Comparison of ENCODE assay signal across 19 cellular contexts in genomic region chr20:22387452-22387851, GRCh38.
DNase-seq lines count a peak whose midpoint lies in the region; ATAC-seq, FAIRE-seq and TF ChIP-seq lines count a peak whose summit lies in the region.
"Had no signal": no experiment of that assay in that cellular context is flagged by ENCODE, and none has a peak within 500 bp of the region (broad histone marks: within the 10 kb centered on the region; RNA-seq: fewer than 3 reads in every experiment).

No MANE protein-coding gene starts in this region.

- 95% methylated on average over 1 of the region's 1 CpG for WGBS in A549 (ENCODE audit: missing lambda C conversion rate)

- TF ChIP-seq RAD21 in A549 (conservative IDR thresholded peaks at IDR 0.05 in 1 of 2, IDR thresholded peaks at IDR 0.05 in 1 of 2): no peak; a peak in 1 of 5 replicates

- H3K79me2 ChIP-seq in keratinocyte (ENCODE audit: control insufficient read depth, insufficient read depth, low read length): no peaks in the 10 kb centered on the region

- DNase-seq in A549 (ENCODE audit: low read depth in 1 of 2, low spot score in 1 of 2) (no peak), OCI-M1 (lab: John Stamatoyannopoulos, UW) (peak; percentile 8), keratinocyte (ENCODE audit: low read depth, low spot score) (no peak), left ventricle myocardium superior (no peak)
- DNase-seq in activated CD8-positive, alpha-beta memory T cell treated with anti-CD3 and anti-CD28 coated beads for 24 hours: no peak
- no peak for DNase-seq in activated CD4-positive, alpha-beta T cell treated with anti-CD3 and anti-CD28 coated beads for 36 hours
- DNase-seq: C1 segment of cervical spinal cord, DMS 273 treated with DMSO at 0.1 percent for 48 hours, GF-D8, GM23248, KG1, NCI-H1436 treated with DMSO at 0.1 percent for 48 hours, NCI-H2081, NCI-H774, SIG-M5 had no signal

- H3K36me3 ChIP-seq in keratinocyte (ENCODE audit: control insufficient read depth in 2 of 2, extremely low read depth in 1 of 2, insufficient read depth in 2 of 2, low read length in 2 of 2): no peaks in the 10 kb centered on the region

- no peak overlapping the region for H3K9ac ChIP-seq in keratinocyte (ENCODE audit: control insufficient read depth, extremely low read depth, insufficient read depth, low read length)
- H3K9ac ChIP-seq: GM23248 had no signal

- H3K4me1 ChIP-seq in A549 (peaks cover 53% of the 10 kb centered on the region), keratinocyte (ENCODE audit: control insufficient read depth, extremely low read depth, insufficient read depth, low read length) (peaks cover 54% of the 10 kb centered on the region)

- no peak for ATAC-seq in A549
- peak; percentile 52 for ATAC-seq in GM21723 (IDR thresholded peaks at IDR 0.05; ENCODE audit: unreplicated experiment)
- ATAC-seq in GM19455 (IDR thresholded peaks at IDR 0.05; ENCODE audit: unreplicated experiment): no peak
- ATAC-seq in activated CD4-positive, alpha-beta T cell treated with anti-CD3 and anti-CD28 coated beads for 36 hours: no peak
- ATAC-seq in left ventricle myocardium superior: no peak
- ATAC-seq: HepG2 had no signal

- TF ChIP-seq CTCF in A549 (IDR thresholded peaks at IDR 0.05) (no peak), keratinocyte (optimal IDR thresholded peaks at IDR 0.05 in 1 of 3, IDR thresholded peaks at IDR 0.05 in 1 of 3, conservative IDR thresholded peaks at IDR 0.05 in 1 of 3; ENCODE audit: extremely low read depth in 1 of 3, insufficient read depth in 2 of 3, low read length in 3 of 3) (no peak)

- H3K4me3 Mint-ChIP-seq in activated CD4-positive, alpha-beta T cell treated with anti-CD3 and anti-CD28 coated beads for 36 hours: no peak overlapping the region

- TF ChIP-seq POLR2A in A549 (IDR thresholded peaks at IDR 0.05; ENCODE audit: low read length): no peak

- TF ChIP-seq EP300 in A549 (IDR thresholded peaks at IDR 0.05): no peak

- no peaks in the 10 kb centered on the region for H3K27me3 ChIP-seq in keratinocyte (ENCODE audit: control insufficient read depth, extremely low read depth, insufficient read depth, low read length)

- H3K27me3 Mint-ChIP-seq in activated CD4-positive, alpha-beta T cell treated with anti-CD3 and anti-CD28 coated beads for 36 hours: no peaks in the 10 kb centered on the region

- H3K9me1 ChIP-seq in keratinocyte (ENCODE audit: control insufficient read depth, extremely low read depth, insufficient read depth, low read length): no peaks in the 10 kb centered on the region

- FAIRE-seq in A549 (lab: Jason Lieb, UNC): no peak
- FAIRE-seq in keratinocyte (lab: Jason Lieb, UNC): peak; percentile 46
- FAIRE-seq: A204.1 had no signal

- H3K9me3 Mint-ChIP-seq in activated CD4-positive, alpha-beta T cell treated with anti-CD3 and anti-CD28 coated beads for 36 hours (ENCODE audit: low read depth): no peaks in the 10 kb centered on the region

- POLR2A ChIA-PET in A549 (lab: Yijun Ruan, JAX): interaction anchor here (0.5 kb wide), 1 partner anchor 191 kb away, joined by 6 read pairs; no protein-coding TSS in a partner anchor
- POLR2A ChIA-PET in activated CD4-positive, alpha-beta T cell treated with anti-CD3 and anti-CD28 coated beads for 36 hours (lab: Charles Lee): no interaction called here

- intact Hi-C loops in activated CD4-positive, alpha-beta T cell treated with anti-CD3 and anti-CD28 coated beads for 36 hours (cut with DNase I, micrococcal nuclease): no loop called here
- intact Hi-C loops in left ventricle myocardium superior (cut with micrococcal nuclease): no loop called here

- peak overlapping the region; percentile 67 to 83 for H3K27ac ChIP-seq in A549
- H3K27ac ChIP-seq in keratinocyte (ENCODE audit: control insufficient read depth, insufficient read depth, low read length): no peak overlapping the region
- H3K27ac ChIP-seq: GM23248 had no signal

- H3K4me1 Mint-ChIP-seq in activated CD4-positive, alpha-beta T cell treated with anti-CD3 and anti-CD28 coated beads for 36 hours: no peaks in the 10 kb centered on the region

- H3K4me3 ChIP-seq in A549: no peak overlapping the region
- no peak overlapping the region for H3K4me3 ChIP-seq in keratinocyte (ENCODE audit: control insufficient read depth in 2 of 3, extremely low read depth in 1 of 3, insufficient read depth in 2 of 3, low read depth in 1 of 3, low read length in 3 of 3)
- H3K4me3 ChIP-seq: GM23248 had no signal

- H3K27ac Mint-ChIP-seq in activated CD4-positive, alpha-beta T cell treated with anti-CD3 and anti-CD28 coated beads for 36 hours: no peak overlapping the region

- CTCF ChIA-PET in A549 (lab: Yijun Ruan, JAX): interaction anchor here (0.7 to 7.8 kb wide), 20 partner anchors 14 to 297 kb away, joined by 3 to 134 read pairs (median 6); partner anchors contain the start of gene FOXA2
- CTCF ChIA-PET in activated CD4-positive, alpha-beta T cell treated with anti-CD3 and anti-CD28 coated beads for 36 hours (lab: Charles Lee): no interaction called here

- dilution Hi-C loops in keratinocyte (cut with MboI; ENCODE audit: extremely low pct_ligation_motif_present, low sequenced_read_pairs): no loop called here

- H3K9me3 ChIP-seq in A549: no peaks in the 10 kb centered on the region
- H3K9me3 ChIP-seq in keratinocyte (ENCODE audit: control insufficient read depth, low read depth, low read length): no peaks in the 10 kb centered on the region

- H3K4me2 ChIP-seq in A549 (peak overlapping the region; percentile 11; the same call in 1 of the 3 replicates), keratinocyte (ENCODE audit: control insufficient read depth, extremely low read depth, insufficient read depth, low read depth, low read length) (no peak overlapping the region)

- peak overlapping the region; percentile 17 for H2AFZ ChIP-seq in keratinocyte (ENCODE audit: control insufficient read depth, low read length)
- H2AFZ ChIP-seq: GM23248 had no signal

- no peaks in the 10 kb centered on the region for H4K20me1 ChIP-seq in keratinocyte (ENCODE audit: control insufficient read depth, extremely low read depth, insufficient read depth, low read length)

- H3K36me3 Mint-ChIP-seq in activated CD4-positive, alpha-beta T cell treated with anti-CD3 and anti-CD28 coated beads for 36 hours (ENCODE audit: low read depth): no peaks in the 10 kb centered on the region

TF ChIP-seq in A549, 52 proteins besides CTCF, POLR2A, EP300 and RAD21:
- TF ChIP-seq PHF8 (IDR thresholded peaks at IDR 0.05; ENCODE audit: borderline replicate concordance, low read depth): no peak
TF ChIP-seq in A549: peak in this region for 0.
